10 cellular contexts compared by ENCODE assay signal in genomic region chr4:140595065-140595464, GRCh38. TPM values are rescaled to one million over a fixed set of nuclear protein-coding genes. Genes with fewer than 3 reads are reported as not detected.
DNase-seq lines count a peak whose midpoint lies in the region; ATAC-seq and TF ChIP-seq lines count a peak whose summit lies in the region.
"Had no signal": no experiment of that assay in that cellular context is flagged by ENCODE, and none has a peak within 500 bp of the region (broad histone marks: within the 10 kb centered on the region; RNA-seq: fewer than 3 reads in every experiment).

No MANE protein-coding gene starts in this region.

- no peak overlapping the region for H3K27ac ChIP-seq in lower lobe of right lung

- no peaks in the 10 kb centered on the region for H3K9me3 ChIP-seq in lower lobe of right lung

- H3K4me3 ChIP-seq in lower lobe of right lung: no peak overlapping the region

- no peaks in the 10 kb centered on the region for H3K4me1 ChIP-seq in lower lobe of right lung

- no peaks in the 10 kb centered on the region for H3K27me3 ChIP-seq in lower lobe of right lung (ENCODE audit: low read depth)

- peak; percentile 83 to 86 for ATAC-seq in lower lobe of right lung

- peak; percentile 50 for TF ChIP-seq CTCF in lower lobe of right lung (IDR thresholded peaks at IDR 0.05)

- no peaks in the 10 kb centered on the region for H3K36me3 ChIP-seq in lower lobe of right lung

- intact Hi-C loops in lower lobe of right lung (cut with DNase I): no loop called here

- peak; percentile 17 for DNase-seq in NCI-H510A treated with DMSO at 0.1 percent for 48 hours (lab: John Stamatoyannopoulos, UW)
- no peak for DNase-seq in NCI-H510A (lab: John Stamatoyannopoulos, UW)
- peak; percentile 61 for DNase-seq in HT-29 (ENCODE audit: low spot score)
- peak; percentile 17 for DNase-seq in amniotic epithelial cell (ENCODE audit: low read depth)
- DNase-seq in lower lobe of right lung: no peak
- no peak for DNase-seq in activated naive CD4-positive, alpha-beta T cell treated with Interleukin-2 at 50 U/mL for 16 hours
- DNase-seq in T-helper 9 cell: no peak
- no peak for DNase-seq in GM19240 (ENCODE audit: insufficient read length, low spot score)

RNA-seq across cellular contexts. Expression of gene UCP1, which starts 26.3 kb away (rescaled TPM):
- not detected in 2 replicates for total RNA-seq in HT-29 (2014; rRNA removed; shearing (Covaris generic))
- total RNA-seq in lower lobe of right lung: not detected
- total RNA-seq: activated CD8-positive, alpha-beta memory T cell treated with anti-CD3 and anti-CD28 coated beads for 36 hours; CD4-positive, CD25-positive, alpha-beta regulatory T cell had no signal

Comparison
In these comparisons a context has a peak if more than half of its experiments do, and no peak if none do; other contexts are left out.
1. DNase-seq: peak in NCI-H510A treated with DMSO at 0.1 percent for 48 hours (single experiment), HT-29 (single experiment) and amniotic epithelial cell (single experiment); none in NCI-H510A (single experiment), lower lobe of right lung (single experiment), activated naive CD4-positive, alpha-beta T cell treated with Interleukin-2 at 50 U/mL for 16 hours (single experiment), T-helper 9 cell (single experiment) and GM19240 (single experiment).